25 cellular contexts compared by ENCODE assay signal in genomic region chr6:139438775-139439174, GRCh38.
"Had no signal": no experiment of that assay in that cellular context is flagged by ENCODE, and none has a peak within 500 bp of the region (broad histone marks: within the 10 kb centered on the region; RNA-seq: fewer than 3 reads in every experiment).

No MANE protein-coding gene starts in this region.

- ATAC-seq: left colon; left lung; lower lobe of right lung; natural killer cell; right cardiac atrium; sciatic nerve; stimulated activated memory B cell treated with anti-CD40 and anti-IgM and Interleukin-4, amounts not matched to agents 10 μg/mL and 1 μg/mL and 100 μg/mL, for 72 hours; stimulated activated naive CD8-positive, alpha-beta T cell treated with anti-CD3 and anti-CD28 coated beads, Interleukin-15, amount 100 ng/mL, for 72 hours had no signal

- H3K27ac ChIP-seq: left lung, lower lobe of right lung, neural progenitor cell, neutrophil, ovary, spleen, tibial nerve, vagina had no signal

- H3K4me3 ChIP-seq: left lung, lower lobe of right lung, neural progenitor cell, ovary, spleen, tibial nerve, vagina had no signal

- H3K27me3 ChIP-seq: left lung, neural progenitor cell, neutrophil, ovary, spleen, tibial nerve, vagina had no signal

- FAIRE-seq: kidney, small intestine had no signal

- H3K36me3 ChIP-seq: left lung, lower lobe of right lung, neural progenitor cell, neutrophil, ovary, spleen, tibial nerve, vagina had no signal

- H3K4me1 ChIP-seq: lower lobe of right lung, vagina had no signal

- DNase-seq: immature natural killer cell; kidney; left colon; left lung; lower lobe of right lung; mesendoderm; naive B cell; natural killer cell; nephron progenitor cell; occipital lobe; ovary; retina; right cardiac atrium; small intestine; spleen; stimulated activated CD4-positive, alpha-beta T cell treated with anti-CD3 and anti-CD28 coated beads, Interleukin-4, amount 100 ng/mL, for 24 hours; stimulated activated naive CD4-positive, alpha-beta T cell treated with Interleukin-2 at 50 U/mL for 16 hours; stimulated activated naive CD8-positive, alpha-beta T cell treated with anti-CD3 and anti-CD28 coated beads, Interleukin-15, amount 100 ng/mL, for 72 hours; substantia nigra had no signal

- H3K9me3 ChIP-seq: left lung, lower lobe of right lung, neutrophil, ovary, spleen, tibial nerve, vagina had no signal
